ENCODE assay signal across 8 cellular contexts in genomic region chr14:50860478-50861086, GRCh38. TPM values are rescaled to one million over a fixed set of nuclear protein-coding genes. Genes with fewer than 3 reads are reported as not detected.
DNase-seq lines count a peak whose midpoint lies in the region; ATAC-seq and TF ChIP-seq lines count a peak whose summit lies in the region.

No MANE protein-coding gene starts in this region.

- H3K79me2 ChIP-seq in SK-N-SH (ENCODE audit: insufficient read depth): no peaks in the 10 kb centered on the region

- CTCF ChIA-PET in SK-N-SH (lab: Yijun Ruan, JAX): interaction anchor here (0.6 to 4.1 kb wide), 37 partner anchors 8 to 731 kb away, joined by 3 to 23 read pairs (median 4); partner anchors contain the start of genes ABHD12B and NIN

- H3K27me3 ChIP-seq in SK-N-SH (ENCODE audit: insufficient read depth) (no peaks in the 10 kb centered on the region), testis (no peaks in the 10 kb centered on the region)

- H3K4me3 Mint-ChIP-seq in osteocyte (ENCODE audit: unreplicated experiment): peak overlapping the region; percentile 78

- TF ChIP-seq CTCF in NB4 (IDR thresholded peaks at IDR 0.05; ENCODE audit: low read depth, low read length) (peak; percentile 55), SK-N-SH (IDR thresholded peaks at IDR 0.05) (peak; percentile 67), osteocyte (IDR thresholded peaks at IDR 0.05) (peak; percentile 85), testis (IDR thresholded peaks at IDR 0.05) (peak; percentile 31 to 83 (median 74))

- TF ChIP-seq POLR2A in NB4 (IDR thresholded peaks at IDR 0.05; ENCODE audit: extremely low read depth, insufficient read length): no peak
- no peak for TF ChIP-seq POLR2A in testis (IDR thresholded peaks at IDR 0.05)

- H3F3A ChIP-seq in SK-N-SH (replicated peaks; ENCODE audit: insufficient read depth): no peaks in the 10 kb centered on the region

- peak overlapping the region; percentile 81 for H3K4me2 ChIP-seq in SK-N-SH

- no peak for TF ChIP-seq EP300 in SK-N-SH (IDR thresholded peaks at IDR 0.05; ENCODE audit: borderline replicate concordance in 1 of 2, low read depth in 1 of 2, low read length in 1 of 2)

- ATAC-seq in activated naive CD4-positive, alpha-beta T cell treated with anti-CD3 and anti-CD28 coated beads, Interleukin-2, amount 50 U/mL, for 72 hours: peak; percentile 64 to 72

- no peaks in the 10 kb centered on the region for H3K27me3 Mint-ChIP-seq in osteocyte (ENCODE audit: unreplicated experiment)

- peaks cover 19% of the 10 kb centered on the region for H3K4me1 Mint-ChIP-seq in osteocyte (ENCODE audit: unreplicated experiment)

- H2AFZ ChIP-seq in SK-N-SH (ENCODE audit: low read depth): peak overlapping the region; percentile 99

- H3K27ac Mint-ChIP-seq in activated naive CD4-positive, alpha-beta T cell treated with anti-CD3 and anti-CD28 coated beads, Interleukin-2, amount 50 U/mL, for 72 hours: peak overlapping the region; percentile 65 to 86
- peak overlapping the region; percentile 95 for H3K27ac Mint-ChIP-seq in osteocyte (ENCODE audit: unreplicated experiment)

- H3K4me3 ChIP-seq in NB4 (ENCODE audit: low read depth, low read length) (peak overlapping the region; percentile 27), SK-N-SH (ENCODE audit: low read depth in 2 of 2, low read length in 1 of 2) (peak overlapping the region in 1 of 2 experiments; percentile 47; a peak in 2 of 4 replicates), testis (peak overlapping the region; percentile 39 to 51)

- 2% methylated on average over 6 of the region's 6 CpGs for WGBS in SK-N-SH (ENCODE audit: low lambda C conversion rate)
- 1 to 5% methylated on average over 6 of the region's 6 CpGs for WGBS in testis, 2 donors

- H3K36me3 Mint-ChIP-seq in activated naive CD4-positive, alpha-beta T cell treated with anti-CD3 and anti-CD28 coated beads, Interleukin-2, amount 50 U/mL, for 72 hours: no peaks in the 10 kb centered on the region
- no peaks in the 10 kb centered on the region for H3K36me3 Mint-ChIP-seq in osteocyte (ENCODE audit: unreplicated experiment)

- H3K36me3 ChIP-seq in SK-N-SH (replicated peaks in 1 of 2; ENCODE audit: control insufficient read depth in 1 of 2, insufficient read depth in 2 of 2, low read length in 1 of 2) (no peaks in the 10 kb centered on the region), testis (ENCODE audit: low read depth, missing control alignments) (no peaks in the 10 kb centered on the region)

- H3K9me2 ChIP-seq in SK-N-SH: no peaks in the 10 kb centered on the region

- POLR2A ChIA-PET in SK-N-SH (lab: Yijun Ruan, JAX): interaction anchor here (1.3 kb wide), 1 partner anchor 300 kb away, joined by 5 read pairs; the partner anchor contains the start of gene ATL1

- no peaks in the 10 kb centered on the region for H3K9me3 Mint-ChIP-seq in activated naive CD4-positive, alpha-beta T cell treated with anti-CD3 and anti-CD28 coated beads, Interleukin-2, amount 50 U/mL, for 72 hours
- no peaks in the 10 kb centered on the region for H3K9me3 Mint-ChIP-seq in osteocyte (ENCODE audit: unreplicated experiment)

- H3K4me1 ChIP-seq in SK-N-SH (ENCODE audit: control insufficient read depth in 1 of 2, insufficient read depth in 2 of 2, low read depth in 1 of 2, low read length in 1 of 2) (peaks cover 4 to 5% of the 10 kb centered on the region in 2 experiments; a peak in 2 of 4 replicates), testis (no peaks in the 10 kb centered on the region)

- DNase-seq in A172 (ENCODE audit: low spot score) (peak; percentile 53), GM19238 (ENCODE audit: insufficient read length, low spot score) (peak; percentile 64), NB4 (ENCODE audit: low read depth) (peak; percentile 82), SK-N-SH (peak; percentile 82), head of caudate nucleus (peak; percentile 53 to 96 (median 89)), osteocyte (ENCODE audit: extremely low spot score, unreplicated experiment) (peak; percentile 93), testis (peak; percentile 91)
- peak; percentile 77 to 93 for DNase-seq in activated naive CD4-positive, alpha-beta T cell treated with anti-CD3 and anti-CD28 coated beads, Interleukin-2, amount 50 U/mL, for 72 hours (ENCODE audit: low spot score in 2 of 2)

- no peaks in the 10 kb centered on the region for H4K20me1 ChIP-seq in SK-N-SH (ENCODE audit: insufficient read depth)

- H3K9me3 ChIP-seq in SK-N-SH (no peaks in the 10 kb centered on the region), testis (no peaks in the 10 kb centered on the region)

- TF ChIP-seq RAD21 in SK-N-SH (IDR thresholded peaks at IDR 0.05; ENCODE audit: low read length): peak; percentile 84

- H3K27ac ChIP-seq in SK-N-SH (ENCODE audit: low read depth in 2 of 2, low read length in 1 of 2): no peak overlapping the region
- H3K27ac ChIP-seq in testis: peak overlapping the region; percentile 18 to 81

- H3K9ac ChIP-seq in SK-N-SH: peak overlapping the region; percentile 58

- intact Hi-C loops in head of caudate nucleus (cut with DNase I) (loop anchor here (10.0 kb wide), 1 partner anchor 76 kb away; no protein-coding TSS in a partner anchor), testis (cut with DNase I; ENCODE audit: low total_unique reads) (no loop called here)

TF ChIP-seq in SK-N-SH, 30 proteins besides CTCF, POLR2A, EP300 and RAD21:
- TF ChIP-seq GATA2 (CRISPR knock-in tag; IDR thresholded peaks at IDR 0.05) (no peak), GABPA (IDR thresholded peaks at IDR 0.05; ENCODE audit: low read depth) (0 out of 2 replicates have a peak, but pooled peaks have one; percentile 21), RFX5 (IDR thresholded peaks at IDR 0.05; ENCODE audit: low read length) (no peak), SMC3 (IDR thresholded peaks at IDR 0.05; ENCODE audit: low read depth, low read length) (peak; percentile 65), FOSL2 (IDR thresholded peaks at IDR 0.05; ENCODE audit: borderline replicate concordance, low read depth) (no peak)
TF ChIP-seq in SK-N-SH: peak in this region for 2.

RNA-seq across cellular contexts. Expression of gene ABHD12B, which starts 11.3 kb away (rescaled TPM):
- total RNA-seq in A172 (2014; rRNA removed; shearing (Covaris generic)): not detected in 2 replicates
- polyA plus RNA-seq in SK-N-SH (2012; rRNA removed) (not detected in 2 replicates), testis (ENCODE audit: insufficient read depth, low read depth, low replicate concordance) (3.0 TPM)
- polyA plus RNA-seq in SK-N-SH (2012; cell fraction: cytosol; rRNA removed): not detected in 2 replicates
- not detected in 2 replicates for polyA plus RNA-seq in SK-N-SH (2012; cell fraction: nucleus; rRNA removed)
- total RNA-seq in activated naive CD4-positive, alpha-beta T cell treated with anti-CD3 and anti-CD28 coated beads, Interleukin-2, amount 50 U/mL, for 72 hours: not detected
- total RNA-seq in osteocyte (not detected in 2 replicates), testis (under 1 TPM in 1 of 2 donors, not detected in 1; 0.37 TPM)

RNA-seq across cellular contexts. Expression of gene NIN, which starts 29.6 kb away (rescaled TPM):
- 17.7 and 19.2 TPM in 2 replicates for total RNA-seq in A172 (2014; rRNA removed; shearing (Covaris generic))
- polyA plus RNA-seq in SK-N-SH (2012; rRNA removed): 10.0 and 11.8 TPM in 2 replicates
- 13.9 and 15.0 TPM in 2 replicates for polyA plus RNA-seq in SK-N-SH (2012; cell fraction: cytosol; rRNA removed)
- 7.3 and 12.6 TPM in 2 replicates for polyA plus RNA-seq in SK-N-SH (2012; cell fraction: nucleus; rRNA removed)
- 10 to 100 TPM; 29.5 to 61.4 TPM for total RNA-seq in activated naive CD4-positive, alpha-beta T cell treated with anti-CD3 and anti-CD28 coated beads, Interleukin-2, amount 50 U/mL, for 72 hours
- 46.3 and 50.2 TPM in 2 replicates for total RNA-seq in osteocyte
- 10 to 100 TPM in 1 of 2 donors, 1 to 10 TPM in 1; 9.3 to 16.5 TPM for total RNA-seq in testis
- polyA plus RNA-seq in testis (ENCODE audit: insufficient read depth, low read depth, low replicate concordance): 4.4 TPM

Comparison
In these comparisons a context has a peak if more than half of its experiments do, and no peak if none do; other contexts are left out.
1. H3K27ac ChIP-seq: peak in testis (2 of 2); none in SK-N-SH (0 of 2).
2. Peak in every context shown above with its lines, with median percentiles within 50 percentile points of each other: DNase-seq and CTCF ChIP-seq.